Comparison of ENCODE assay signal across 1 cellular context in the genomic region with DNA sequence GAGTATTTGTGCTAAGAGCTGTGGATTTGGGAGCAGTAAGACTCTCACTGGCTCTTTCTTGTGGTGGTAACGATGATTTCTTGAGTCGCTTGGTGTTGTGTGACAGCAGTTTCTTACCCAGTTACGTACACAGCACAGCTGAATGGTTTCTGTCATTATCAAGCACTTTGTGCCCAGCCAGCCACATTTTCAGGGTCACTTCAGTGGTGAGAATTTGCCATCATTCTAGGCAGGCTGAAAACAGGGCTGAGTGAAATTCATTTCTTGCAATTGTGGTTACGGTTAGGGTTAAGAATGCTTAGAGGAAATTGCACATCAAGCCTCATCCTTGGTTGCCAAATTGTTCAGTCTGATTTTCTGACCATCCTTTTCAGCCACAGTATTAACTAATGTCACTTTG.
TF ChIP-seq lines count a peak whose summit lies in the region.

No MANE protein-coding gene starts in this region.

TF ChIP-seq in GM12878, 131 proteins besides CTCF, POLR2A, EP300 and RAD21:
- TF ChIP-seq ZBTB40 (IDR thresholded peaks at IDR 0.05; ENCODE audit: borderline replicate concordance), result no peak
- no peak for TF ChIP-seq HDGF (IDR thresholded peaks at IDR 0.05)
- TF ChIP-seq MEF2B (IDR thresholded peaks at IDR 0.05; ENCODE audit: partially characterized antibody, poor library complexity, severe bottlenecking), result no peak
- TF ChIP-seq HCFC1 (IDR thresholded peaks at IDR 0.05; ENCODE audit: low read length), result no peak
- no peak for TF ChIP-seq ZZZ3 (IDR thresholded peaks at IDR 0.05; ENCODE audit: control insufficient read depth, insufficient read length, low read depth)
- no peak for TF ChIP-seq LARP7 (IDR thresholded peaks at IDR 0.05)
- no peak for TF ChIP-seq RCOR1 (conservative IDR thresholded peaks at IDR 0.05; ENCODE audit: low read depth, low read length)
- no peak for TF ChIP-seq NFYA (IDR thresholded peaks at IDR 0.05; ENCODE audit: borderline replicate concordance, low read depth, low read length)
- no peak for TF ChIP-seq USF1 (IDR thresholded peaks at IDR 0.05; ENCODE audit: borderline replicate concordance, extremely low read length, insufficient read depth, low read depth, low read length)
- TF ChIP-seq EGR1 (IDR thresholded peaks at IDR 0.05; ENCODE audit: borderline replicate concordance in 1 of 2, low read depth in 2 of 2, low read length in 2 of 2), result no peak
- TF ChIP-seq, protein P1, sequence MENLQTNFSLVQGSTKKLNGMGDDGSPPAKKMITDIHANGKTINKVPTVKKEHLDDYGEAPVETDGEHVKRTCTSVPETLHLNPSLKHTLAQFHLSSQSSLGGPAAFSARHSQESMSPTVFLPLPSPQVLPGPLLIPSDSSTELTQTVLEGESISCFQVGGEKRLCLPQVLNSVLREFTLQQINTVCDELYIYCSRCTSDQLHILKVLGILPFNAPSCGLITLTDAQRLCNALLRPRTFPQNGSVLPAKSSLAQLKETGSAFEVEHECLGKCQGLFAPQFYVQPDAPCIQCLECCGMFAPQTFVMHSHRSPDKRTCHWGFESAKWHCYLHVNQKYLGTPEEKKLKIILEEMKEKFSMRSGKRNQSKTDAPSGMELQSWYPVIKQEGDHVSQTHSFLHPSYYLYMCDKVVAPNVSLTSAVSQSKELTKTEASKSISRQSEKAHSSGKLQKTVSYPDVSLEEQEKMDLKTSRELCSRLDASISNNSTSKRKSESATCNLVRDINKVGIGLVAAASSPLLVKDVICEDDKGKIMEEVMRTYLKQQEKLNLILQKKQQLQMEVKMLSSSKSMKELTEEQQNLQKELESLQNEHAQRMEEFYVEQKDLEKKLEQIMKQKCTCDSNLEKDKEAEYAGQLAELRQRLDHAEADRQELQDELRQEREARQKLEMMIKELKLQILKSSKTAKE (IDR thresholded peaks at IDR 0.05; ENCODE audit: low read depth, poor library complexity, severe bottlenecking), result no peak
- TF ChIP-seq IKZF1 (conservative IDR thresholded peaks at IDR 0.05), result no peak
- no peak for TF ChIP-seq NRF1 (conservative IDR thresholded peaks at IDR 0.05; ENCODE audit: low read depth, low read length)
TF ChIP-seq in GM12878: peak in this region for 0.
